15 cellular contexts compared by ENCODE assay signal in genomic region chr20:46772901-46773300, GRCh38.
DNase-seq lines count a peak whose midpoint lies in the region; ATAC-seq and TF ChIP-seq lines count a peak whose summit lies in the region.
"Had no signal": no experiment of that assay in that cellular context is flagged by ENCODE, and none has a peak within 500 bp of the region (broad histone marks: within the 10 kb centered on the region; RNA-seq: fewer than 3 reads in every experiment).

No MANE protein-coding gene starts in this region.

- TF ChIP-seq CTCF in astrocyte of the spinal cord (IDR thresholded peaks at IDR 0.05; ENCODE audit: low read depth, low read length), result peak; percentile 2
- TF ChIP-seq CTCF in kidney epithelial cell (IDR thresholded peaks at IDR 0.05; ENCODE audit: insufficient read depth, low read length, poor library complexity, severe bottlenecking), result peak; percentile 7

- DNase-seq in NCI-H82 (lab: John Stamatoyannopoulos, UW), result peak; percentile 43
- no peak for DNase-seq in NCI-H82 treated with DMSO at 0.1 percent for 48 hours (lab: John Stamatoyannopoulos, UW; ENCODE audit: unreplicated experiment)
- no peak for DNase-seq in astrocyte of the spinal cord (ENCODE audit: low read depth, low spot score)
- DNase-seq in kidney epithelial cell (ENCODE audit: low read depth), result no peak
- DNase-seq in GF-D8 (lab: John Stamatoyannopoulos, UW), result no peak
- no peak for DNase-seq in COLO829 (ENCODE audit: low spot score)
- no peak for DNase-seq in HK-2 (ENCODE audit: unreplicated experiment)
- DNase-seq: activated CD4-positive, alpha-beta memory T cell treated with anti-CD3 and anti-CD28 coated beads for 36 hours; activated T-cell treated with anti-CD3 and anti-CD28 coated beads, Interleukin-2, amount 50 U/mL, for 24 hours; CD4-positive, alpha-beta T cell; MG63; NCI-H510A treated with DMSO at 0.1 percent for 48 hours had no signal

- H3K36me3 ChIP-seq in kidney epithelial cell (ENCODE audit: control insufficient read depth, insufficient read depth, low read length), result no peaks in the 10 kb centered on the region
- H3K36me3 ChIP-seq: MG63, thyroid gland had no signal

- in situ Hi-C loops in astrocyte of the spinal cord (cut with HindIII; ENCODE audit: low sequenced_read_pairs), result no loop called here

- H3K4me3 ChIP-seq in astrocyte of the spinal cord (ENCODE audit: low read depth, low read length) (no peak overlapping the region), kidney epithelial cell (ENCODE audit: low read depth, low read length) (no peak overlapping the region)
- H3K4me3 ChIP-seq: MG63, skin epidermis, thyroid gland had no signal

- ATAC-seq in HG03025 (IDR thresholded peaks at IDR 0.05; ENCODE audit: low FRiP score, unreplicated experiment), result no peak

- H3K27me3 ChIP-seq in kidney epithelial cell (ENCODE audit: control insufficient read depth, insufficient read depth, low read length), result no peaks in the 10 kb centered on the region
- H3K27me3 ChIP-seq: MG63, thyroid gland had no signal
